Comparison of ENCODE assay signal across 12 cellular contexts in genomic region chr2:181036445-181036844, GRCh38. TPM values are rescaled to one million over a fixed set of nuclear protein-coding genes. Genes with fewer than 3 reads are reported as not detected.
DNase-seq lines count a peak whose midpoint lies in the region; ATAC-seq and TF ChIP-seq lines count a peak whose summit lies in the region.
"Had no signal": no experiment of that assay in that cellular context is flagged by ENCODE, and none has a peak within 500 bp of the region (broad histone marks: within the 10 kb centered on the region; RNA-seq: fewer than 3 reads in every experiment).

No MANE protein-coding gene starts in this region.

- no peaks in the 10 kb centered on the region for H3K36me3 Mint-ChIP-seq in Caco-2 (ENCODE audit: insufficient read depth, unreplicated experiment)

- ATAC-seq in GM19438 (IDR thresholded peaks at IDR 0.05; ENCODE audit: low read depth, unreplicated experiment) (peak; percentile 64), HG02885 (IDR thresholded peaks at IDR 0.05; ENCODE audit: poor library complexity, unreplicated experiment) (peak; percentile 56), Panc1 (peak; percentile 64; the same call in 1 of the 2 replicates)

- no peaks in the 10 kb centered on the region for H3K27me3 ChIP-seq in Panc1 (ENCODE audit: control insufficient read depth, insufficient read depth, low read length)
- no peaks in the 10 kb centered on the region for H3K27me3 ChIP-seq in Caco-2 (replicated peaks; ENCODE audit: control insufficient read depth, insufficient read depth, low read length)
- no peaks in the 10 kb centered on the region for H3K27me3 ChIP-seq in A673 (replicated peaks; ENCODE audit: insufficient read depth, low read depth, low read length, poor library complexity)

- H3K4me1 Mint-ChIP-seq in Caco-2 (ENCODE audit: low read depth, unreplicated experiment) = no peaks in the 10 kb centered on the region

- in situ Hi-C loops in Panc1 (cut with HindIII; ENCODE audit: low pct_unique_long_range_greater_than_20kb, low sequenced_read_pairs) = no loop called here

- H3K4me3 ChIP-seq in Panc1 (ENCODE audit: low read depth in 2 of 2, low read length in 2 of 2) (no peak overlapping the region), Caco-2 (ENCODE audit: low read depth, low read length) (no peak overlapping the region), A673 (ENCODE audit: low read depth, low read length, poor library complexity, severe bottlenecking) (no peak overlapping the region)
- H3K4me3 ChIP-seq: SK-N-MC had no signal

- no peak overlapping the region for H3K27ac Mint-ChIP-seq in Caco-2 (ENCODE audit: unreplicated experiment)
- H3K27ac Mint-ChIP-seq: stimulated activated naive B cell treated with anti-CD40 and anti-IgM and Interleukin-4, amounts not matched to agents 10 μg/mL and 1 μg/mL and 100 μg/mL, for 72 hours had no signal

- TF ChIP-seq CTCF in C4-2B (conservative IDR thresholded peaks at IDR 0.05) (no peak), Panc1 (IDR thresholded peaks at IDR 0.05) (no peak), Caco-2 (IDR thresholded peaks at IDR 0.05; ENCODE audit: insufficient read depth in 1 of 2, low read depth in 1 of 2, low read length in 1 of 2, severe bottlenecking in 1 of 2, unreplicated experiment in 1 of 2) (no peak), A673 (conservative IDR thresholded peaks at IDR 0.05; ENCODE audit: low read depth, low read length) (no peak)

- BruUV-seq in Panc1 (replicated peaks; lab: Mats Ljungman, UMichigan) = no TSS peak
- no TSS peak for BruUV-seq in Caco-2 (replicated peaks; lab: Mats Ljungman, UMichigan)
- no TSS peak for BruUV-seq in A673 (replicated peaks; lab: Mats Ljungman, UMichigan)

- H3K4me1 ChIP-seq in Panc1 (ENCODE audit: control insufficient read depth, insufficient read depth, low read length) (peaks cover 6% of the 10 kb centered on the region), Caco-2 (no peaks in the 10 kb centered on the region), A673 (ENCODE audit: insufficient read depth, low read length, poor library complexity, severe bottlenecking) (peaks cover 4% of the 10 kb centered on the region)

- H3K36me3 ChIP-seq in Panc1 (ENCODE audit: control insufficient read depth, insufficient read depth, low read length) (no peaks in the 10 kb centered on the region), Caco-2 (ENCODE audit: control insufficient read depth, insufficient read depth, low read length) (no peaks in the 10 kb centered on the region), A673 (ENCODE audit: insufficient read depth, low read length, poor library complexity, severe bottlenecking) (no peaks in the 10 kb centered on the region)

- no peaks in the 10 kb centered on the region for H3K27me3 Mint-ChIP-seq in Caco-2 (ENCODE audit: insufficient read depth, unreplicated experiment)
- H3K27me3 Mint-ChIP-seq: stimulated activated naive B cell treated with anti-CD40 and anti-IgM and Interleukin-4, amounts not matched to agents 10 μg/mL and 1 μg/mL and 100 μg/mL, for 72 hours had no signal

- intact Hi-C loops in Panc1 (cut with micrococcal nuclease; ENCODE audit: unreplicated experiment) (no loop called here), Caco-2 (cut with micrococcal nuclease; ENCODE audit: unreplicated experiment) (no loop called here), A673 (cut with micrococcal nuclease; ENCODE audit: unreplicated experiment) (no loop called here)

- CTCF ChIA-PET in Panc1 (lab: Charles Lee) = no interaction called here
- CTCF ChIA-PET in Caco-2 (lab: Charles Lee) = no interaction called here
- CTCF ChIA-PET in A673 (lab: Charles Lee) = no interaction called here

- H3K27ac ChIP-seq in C4-2B = peak overlapping the region; percentile 71
- no peak overlapping the region for H3K27ac ChIP-seq in Panc1 (ENCODE audit: low read length)
- no peak overlapping the region for H3K27ac ChIP-seq in A673 (ENCODE audit: low read depth, low read length, poor library complexity, severe bottlenecking)
- H3K27ac ChIP-seq: SK-N-MC had no signal

- H3K4me3 Mint-ChIP-seq in Caco-2 (ENCODE audit: unreplicated experiment) = no peak overlapping the region
- H3K4me3 Mint-ChIP-seq: neural crest cell; stimulated activated naive B cell treated with anti-CD40 and anti-IgM and Interleukin-4, amounts not matched to agents 10 μg/mL and 1 μg/mL and 100 μg/mL, for 72 hours had no signal

- no peaks in the 10 kb centered on the region; the same call in 1 of the 2 replicates for H3K9me3 ChIP-seq in Panc1 (ENCODE audit: control insufficient read depth, insufficient read depth, low read depth, low read length)
- H3K9me3 ChIP-seq in Caco-2 = no peaks in the 10 kb centered on the region
- no peaks in the 10 kb centered on the region for H3K9me3 ChIP-seq in A673 (ENCODE audit: low read depth, low read length, poor library complexity, severe bottlenecking)

- DNase-seq in Panc1 (ENCODE audit: low read depth, low spot score) (no peak), DMS153 treated with DMSO at 0.1 percent for 48 hours (lab: John Stamatoyannopoulos, UW; ENCODE audit: unreplicated experiment) (no peak), D341Med (ENCODE audit: low spot score) (no peak), Caco-2 (no peak), A673 (ENCODE audit: low spot score) (no peak)
- DNase-seq: NCI-H446; stimulated activated naive B cell treated with anti-CD40 and anti-IgM and Interleukin-4, amounts not matched to agents 10 μg/mL and 1 μg/mL and 100 μg/mL, for 72 hours had no signal

- POLR2A ChIA-PET in Panc1 (lab: Charles Lee) (no interaction called here), Caco-2 (lab: Charles Lee) (no interaction called here), A673 (lab: Charles Lee; ENCODE audit: low non-redundant PET) (no interaction called here)

- H3K9me3 Mint-ChIP-seq in Caco-2 (ENCODE audit: unreplicated experiment) = no peaks in the 10 kb centered on the region
- H3K9me3 Mint-ChIP-seq: neural crest cell; stimulated activated naive B cell treated with anti-CD40 and anti-IgM and Interleukin-4, amounts not matched to agents 10 μg/mL and 1 μg/mL and 100 μg/mL, for 72 hours had no signal

RNA-seq across cellular contexts. Expression of gene UBE2E3, which starts 56.0 kb away (rescaled TPM):
- 91.3 TPM for total RNA-seq in Panc1 (2021; ENCODE audit: unreplicated experiment)
- 77.1 TPM for polyA plus RNA-seq in Panc1 (2012; ENCODE audit: insufficient read length)
- total RNA-seq in Caco-2 (2022) = 9.0 and 12.2 TPM in 2 replicates
- 93.1 and 103 TPM in 2 replicates for total RNA-seq in A673 (2021)
